27 cellular contexts compared by ENCODE assay signal in the genomic region with DNA sequence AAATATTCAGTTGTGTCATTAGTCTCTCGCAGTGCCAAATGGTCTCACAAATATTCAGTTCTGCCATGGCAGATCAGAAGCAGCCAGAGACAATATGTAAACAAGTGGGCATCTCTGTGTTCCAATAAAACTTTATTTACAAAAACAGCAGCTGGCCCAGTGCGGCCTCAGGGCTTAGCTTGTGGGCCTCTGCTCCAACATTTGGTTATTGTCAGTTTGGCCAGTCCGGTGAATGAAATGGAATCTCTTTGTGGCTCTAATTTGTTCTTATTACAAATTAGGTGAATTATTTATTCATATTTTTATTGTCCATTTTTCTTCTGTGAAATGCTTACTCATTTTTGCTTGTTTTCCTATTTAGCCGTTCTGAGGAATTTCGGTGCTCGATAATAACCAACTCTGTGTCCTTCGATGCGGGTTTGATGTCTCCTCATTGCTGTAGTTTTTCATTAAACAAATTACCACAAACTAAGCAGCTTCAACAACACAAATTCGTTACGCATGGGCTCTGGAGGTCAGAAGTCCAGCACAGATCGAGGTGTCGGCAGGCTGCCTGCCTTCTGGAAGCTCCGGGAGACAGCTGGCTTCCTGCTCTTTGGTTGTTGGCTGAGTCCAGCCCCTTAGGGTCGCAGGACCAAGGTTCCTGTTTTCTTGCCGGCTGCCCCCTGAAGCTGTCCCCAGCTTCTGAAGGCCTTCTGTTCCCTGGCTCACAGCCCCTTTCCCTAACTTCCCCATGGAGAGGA. TPM values are rescaled to one million over a fixed set of nuclear protein-coding genes. Genes with fewer than 3 reads are reported as not detected.
DNase-seq lines count a peak whose midpoint lies in the region; ATAC-seq and TF ChIP-seq lines count a peak whose summit lies in the region.
"Had no signal": no experiment of that assay in that cellular context is flagged by ENCODE, and none has a peak within 500 bp of the region (broad histone marks: within the 10 kb centered on the region; RNA-seq: fewer than 3 reads in every experiment).

No MANE protein-coding gene starts in this region.

- H3K18ac ChIP-seq in mesendoderm (ENCODE audit: low read length): no peak overlapping the region

- H4K5ac ChIP-seq in mesendoderm (ENCODE audit: low read length): no peak overlapping the region

- no peak overlapping the region for H4K8ac ChIP-seq in mesendoderm (ENCODE audit: low read depth, low read length)

- H3K4me3 ChIP-seq in duodenal mucosa (ENCODE audit: low read depth in 1 of 2, low read length in 2 of 2): no peak overlapping the region
- no peak overlapping the region for H3K4me3 ChIP-seq in mesendoderm (ENCODE audit: low read length)
- H3K4me3 ChIP-seq: GM23248, right atrium auricular region, thoracic aorta had no signal

- H3K23ac ChIP-seq in mesendoderm (ENCODE audit: low read length): no peak overlapping the region

- peaks cover 3% of the 10 kb centered on the region for H3K79me2 ChIP-seq in mesendoderm (ENCODE audit: control insufficient read depth, insufficient read depth, low read length)

- no peak overlapping the region for H3K4me2 ChIP-seq in mesendoderm (ENCODE audit: low read length)

- H2AK5ac ChIP-seq in mesendoderm (ENCODE audit: low read length): no peak overlapping the region

- peaks cover 1% of the 10 kb centered on the region for H3K79me1 ChIP-seq in mesendoderm (ENCODE audit: low read length)

- H3K9ac ChIP-seq in duodenal mucosa (ENCODE audit: low read depth in 1 of 2, low read length in 2 of 2) (no peak overlapping the region), mesendoderm (ENCODE audit: low read length) (no peak overlapping the region)
- H3K9ac ChIP-seq: GM23248, parathyroid adenoma had no signal

- ATAC-seq in GM18868 (IDR thresholded peaks at IDR 0.05; ENCODE audit: unreplicated experiment) (no peak), GM21367 (IDR thresholded peaks at IDR 0.05; ENCODE audit: unreplicated experiment) (no peak), HG02973 (IDR thresholded peaks at IDR 0.05; ENCODE audit: unreplicated experiment) (no peak), GM21423 (IDR thresholded peaks at IDR 0.05; ENCODE audit: unreplicated experiment) (no peak)
- ATAC-seq: SK-N-SH treated with all-trans-retinoic acid at 6 μM for 48 hours, T-helper 17 cell had no signal

- no peak overlapping the region for H2BK120ac ChIP-seq in mesendoderm (ENCODE audit: low read depth, low read length)

- H3K27ac ChIP-seq in 22Rv1 (peak overlapping the region; percentile 88), duodenal mucosa (ENCODE audit: low read depth, low read length) (peak overlapping the region; percentile 26), mesendoderm (ENCODE audit: low read depth, low read length) (no peak overlapping the region)
- H3K27ac ChIP-seq: GM23248, parathyroid adenoma, right atrium auricular region, thoracic aorta had no signal

- WGBS in mesendoderm (ENCODE audit: extremely low coverage, insufficient coverage, low lambda C conversion rate): no CpG with 5 or more reads among the region's 15 CpGs

- DNase-seq in NCI-H82 (lab: John Stamatoyannopoulos, UW) (peak; percentile 27), mesendoderm (no peak)
- DNase-seq: ACHN; activated CD4-positive, alpha-beta T cell treated with anti-CD3 and anti-CD28 coated beads, Interleukin-2, amount 50 U/mL, for 48 hours; activated CD4-positive, CD25-positive, alpha-beta regulatory T cell treated with anti-CD3 and anti-CD28 coated beads, Interleukin-2, amount 50 U/mL, for 72 hours; activated gamma-delta T cell treated with Interleukin-2 at 50 U/mL for 16 hours; activated naive CD8-positive, alpha-beta T cell treated with anti-CD3 and anti-CD28 coated beads, Interleukin-2, amount 10 ng/mL, durations not matched to agents 7 days and 5 days; activated T-cell treated with anti-CD3 and anti-CD28 coated beads, Interleukin-2, amount 50 U/mL, for 48 hours; aorta; GM23248; hippocampal formation; NCI-H1092; NCI-H1694 treated with DMSO at 0.1 percent for 48 hours; NCI-H2171 treated with DMSO at 0.1 percent for 48 hours; RPMI8226; stimulated activated CD8-positive, alpha-beta memory T cell treated with anti-CD3 and anti-CD28 coated beads, Interleukin-4, amount 100 ng/mL, for 48 hours; T-helper 17 cell had no signal

- no peak overlapping the region for H2BK15ac ChIP-seq in mesendoderm (replicated peaks; ENCODE audit: low read depth)

- no peaks in the 10 kb centered on the region for H3K36me3 ChIP-seq in duodenal mucosa (ENCODE audit: control insufficient read depth in 1 of 2, insufficient read depth in 2 of 2, low read length in 2 of 2)
- H3K36me3 ChIP-seq in mesendoderm (ENCODE audit: control insufficient read depth, insufficient read depth, low read length): no peaks in the 10 kb centered on the region
- H3K36me3 ChIP-seq: right atrium auricular region, thoracic aorta had no signal

- peak overlapping the region; percentile 7 for H3K56ac ChIP-seq in mesendoderm (ENCODE audit: low read length)

- no peaks in the 10 kb centered on the region for H3K9me3 ChIP-seq in duodenal mucosa (ENCODE audit: control insufficient read depth in 1 of 2, low read length in 2 of 2)
- H3K9me3 ChIP-seq: right atrium auricular region, thoracic aorta had no signal

- H3K27me3 ChIP-seq in duodenal mucosa (ENCODE audit: control insufficient read depth in 1 of 2, insufficient read depth in 2 of 2, low read length in 2 of 2) (no peaks in the 10 kb centered on the region), mesendoderm (ENCODE audit: insufficient read depth, low read length, poor library complexity) (no peaks in the 10 kb centered on the region)
- H3K27me3 ChIP-seq: right atrium auricular region had no signal

- no peak overlapping the region for H3K4ac ChIP-seq in mesendoderm (ENCODE audit: low read depth, low read length)

- H3K4me1 ChIP-seq in duodenal mucosa (ENCODE audit: control insufficient read depth in 1 of 2, insufficient read depth in 2 of 2, low read length in 2 of 2) (peaks cover 6 to 11% of the 10 kb centered on the region in 2 donors), mesendoderm (ENCODE audit: control insufficient read depth, low read depth, low read length) (peaks cover 3% of the 10 kb centered on the region)

- H2BK5ac ChIP-seq in mesendoderm (ENCODE audit: low read length): no peak overlapping the region

- TF ChIP-seq CTCF in 22Rv1 (IDR thresholded peaks at IDR 0.05): no peak

RNA-seq across cellular contexts. Expression of gene SLC38A10, which starts 4.1 kb away (rescaled TPM):
- 13.2 TPM for polyA plus RNA-seq in mesendoderm (2013, experiment 1 of 2)
- 13.7 TPM for polyA plus RNA-seq in mesendoderm (2013, experiment 2 of 2)
